ENCODE assay signal across 1 cellular context in the genomic region with DNA sequence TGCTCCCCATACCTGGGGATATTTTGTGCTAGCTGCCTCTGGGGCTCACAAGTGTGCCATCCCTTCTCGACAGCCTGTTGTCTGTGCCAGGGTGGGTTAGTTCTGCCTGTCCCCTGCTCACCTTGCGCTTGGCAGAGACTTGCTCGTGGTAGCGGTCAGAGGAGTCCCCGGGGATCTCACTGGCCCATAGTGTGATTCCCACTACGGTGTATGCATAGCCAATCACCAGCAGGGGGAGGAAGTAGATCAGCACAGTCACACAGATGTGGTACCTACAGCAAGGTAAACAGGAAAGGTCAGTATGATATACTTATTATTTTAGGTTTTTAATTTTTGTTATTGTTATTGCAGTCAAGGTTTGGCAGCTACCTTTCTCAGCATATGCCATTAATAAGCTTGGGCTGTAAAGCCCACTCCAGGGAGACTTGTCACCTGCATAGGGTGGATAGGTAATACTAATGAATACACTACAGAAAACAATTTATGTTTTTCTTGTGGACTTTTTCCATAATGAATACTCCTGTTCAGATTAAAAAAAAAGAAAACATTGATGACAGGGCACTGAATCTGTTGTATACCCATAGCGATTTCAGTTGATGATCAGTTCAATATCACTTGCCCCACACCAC.
TF ChIP-seq lines count a peak whose summit lies in the region.

No MANE protein-coding gene starts in this region.

TF ChIP-seq in GM23338, 12 proteins besides CTCF, POLR2A, EP300 and RAD21 (continued from another document):
- TF ChIP-seq, protein P1, sequence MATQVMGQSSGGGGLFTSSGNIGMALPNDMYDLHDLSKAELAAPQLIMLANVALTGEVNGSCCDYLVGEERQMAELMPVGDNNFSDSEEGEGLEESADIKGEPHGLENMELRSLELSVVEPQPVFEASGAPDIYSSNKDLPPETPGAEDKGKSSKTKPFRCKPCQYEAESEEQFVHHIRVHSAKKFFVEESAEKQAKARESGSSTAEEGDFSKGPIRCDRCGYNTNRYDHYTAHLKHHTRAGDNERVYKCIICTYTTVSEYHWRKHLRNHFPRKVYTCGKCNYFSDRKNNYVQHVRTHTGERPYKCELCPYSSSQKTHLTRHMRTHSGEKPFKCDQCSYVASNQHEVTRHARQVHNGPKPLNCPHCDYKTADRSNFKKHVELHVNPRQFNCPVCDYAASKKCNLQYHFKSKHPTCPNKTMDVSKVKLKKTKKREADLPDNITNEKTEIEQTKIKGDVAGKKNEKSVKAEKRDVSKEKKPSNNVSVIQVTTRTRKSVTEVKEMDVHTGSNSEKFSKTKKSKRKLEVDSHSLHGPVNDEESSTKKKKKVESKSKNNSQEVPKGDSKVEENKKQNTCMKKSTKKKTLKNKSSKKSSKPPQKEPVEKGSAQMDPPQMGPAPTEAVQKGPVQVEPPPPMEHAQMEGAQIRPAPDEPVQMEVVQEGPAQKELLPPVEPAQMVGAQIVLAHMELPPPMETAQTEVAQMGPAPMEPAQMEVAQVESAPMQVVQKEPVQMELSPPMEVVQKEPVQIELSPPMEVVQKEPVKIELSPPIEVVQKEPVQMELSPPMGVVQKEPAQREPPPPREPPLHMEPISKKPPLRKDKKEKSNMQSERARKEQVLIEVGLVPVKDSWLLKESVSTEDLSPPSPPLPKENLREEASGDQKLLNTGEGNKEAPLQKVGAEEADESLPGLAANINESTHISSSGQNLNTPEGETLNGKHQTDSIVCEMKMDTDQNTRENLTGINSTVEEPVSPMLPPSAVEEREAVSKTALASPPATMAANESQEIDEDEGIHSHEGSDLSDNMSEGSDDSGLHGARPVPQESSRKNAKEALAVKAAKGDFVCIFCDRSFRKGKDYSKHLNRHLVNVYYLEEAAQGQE (IDR thresholded peaks at IDR 0.05; ENCODE audit: unreplicated experiment): no peak
- TF ChIP-seq JUNB (IDR thresholded peaks at IDR 0.05; ENCODE audit: unreplicated experiment) (no peak), EZH2 (IDR thresholded peaks at IDR 0.05; ENCODE audit: low read depth, unreplicated experiment) (no peak), STAT1 (IDR thresholded peaks at IDR 0.05; ENCODE audit: unreplicated experiment) (no peak), ZNF331 (CRISPR knock-in tag; IDR thresholded peaks at IDR 0.05; ENCODE audit: low read depth) (no peak), NANOG (IDR thresholded peaks at IDR 0.05; ENCODE audit: borderline replicate concordance) (no peak), ZNF114 (CRISPR knock-in tag; IDR thresholded peaks at IDR 0.05) (no peak), EZH2phosphoT487 (IDR thresholded peaks at IDR 0.05; ENCODE audit: unreplicated experiment) (no peak)
